26 cellular contexts compared by ENCODE assay signal in genomic region chr6:61675734-61676133, GRCh38.
A peak's percentile ranks its signal among the peaks of the same experiment; 100 is the strongest.
DNase-seq lines count a peak whose midpoint lies in the region; ATAC-seq, FAIRE-seq and TF ChIP-seq lines count a peak whose summit lies in the region.
"Had no signal": no experiment of that assay in that cellular context is flagged by ENCODE, and none has a peak within 500 bp of the region (broad histone marks: within the 10 kb centered on the region; RNA-seq: fewer than 3 reads in every experiment).

No MANE protein-coding gene starts in this region.

- H3K4me3 ChIP-seq in HepG2 (replicated peaks in 1 of 3; ENCODE audit: insufficient read depth in 1 of 3, low read depth in 2 of 3, low read length in 3 of 3) (no peak overlapping the region), right lobe of liver (no peak overlapping the region), K562 (no peak overlapping the region), endocrine pancreas (ENCODE audit: control insufficient read depth, insufficient read depth, low read length) (no peak overlapping the region)
- H3K4me3 ChIP-seq: BLaER1, GM12878 had no signal

- TF ChIP-seq EP300 in HepG2 (IDR thresholded peaks at IDR 0.05; ENCODE audit: low read depth in 2 of 2, low read length in 2 of 2) (no peak), HepG2 (CRISPR knock-in tag; IDR thresholded peaks at IDR 0.05; ENCODE audit: borderline replicate concordance) (no peak), K562 (IDR thresholded peaks at IDR 0.05; ENCODE audit: low read length) (no peak)

- no peak overlapping the region for H2AFZ ChIP-seq in HepG2 (ENCODE audit: low read length)
- H2AFZ ChIP-seq in K562 (ENCODE audit: low read depth, low read length) = no peak overlapping the region

- ATAC-seq in HepG2 (no peak), right lobe of liver (no peak), K562 (no peak), GM18519 (IDR thresholded peaks at IDR 0.05; ENCODE audit: low FRiP score, unreplicated experiment) (no peak)
- ATAC-seq: GM12878 had no signal

- H4K20me1 ChIP-seq in HepG2 (ENCODE audit: insufficient read depth, low read length) = no peaks in the 10 kb centered on the region
- no peaks in the 10 kb centered on the region for H4K20me1 ChIP-seq in K562 (replicated peaks; ENCODE audit: control insufficient read depth, insufficient read depth, low read length)
- H4K20me1 ChIP-seq: BLaER1 had no signal

- H3K4me1 ChIP-seq in HepG2 (ENCODE audit: insufficient read depth, low read length) = no peaks in the 10 kb centered on the region
- no peaks in the 10 kb centered on the region for H3K4me1 ChIP-seq in right lobe of liver
- H3K4me1 ChIP-seq in K562 (replicated peaks in 1 of 2; ENCODE audit: control insufficient read depth in 2 of 2, insufficient read depth in 2 of 2, low read length in 2 of 2) = no peaks in the 10 kb centered on the region
- no peaks in the 10 kb centered on the region for H3K4me1 ChIP-seq in endocrine pancreas (ENCODE audit: control insufficient read depth, insufficient read depth, low read length)
- H3K4me1 ChIP-seq: BE2C, BLaER1 had no signal

- BruUV-seq in HepG2 (replicated peaks; lab: Mats Ljungman, UMichigan) = no TSS peak
- no TSS peak for BruUV-seq in K562 (replicated peaks; lab: Mats Ljungman, UMichigan)

- no peak for DNase-seq in HepG2 (ENCODE audit: low spot score)
- no peak for DNase-seq in right lobe of liver
- no peak for DNase-seq in K562 (ENCODE audit: extremely low read depth in 1 of 4, low spot score in 3 of 4)
- DNase-seq in NOMO-1 treated with dmso at 0.1 percent for 144 hours (lab: John Stamatoyannopoulos, UW; ENCODE audit: unreplicated experiment) = no peak
- DNase-seq: ACHN; BE2C; C1 segment of cervical spinal cord; CD4-positive, alpha-beta memory T cell; CD4-positive, CD25-positive, alpha-beta regulatory T cell; CD8-positive, alpha-beta memory T cell; COR-L47; DMS 273 treated with DMSO at 0.1 percent for 48 hours; DMS153; DMS53; DMS79; DND-41; EL; GDM1 had no signal

- no peaks in the 10 kb centered on the region for H3K9me1 ChIP-seq in K562 (ENCODE audit: control insufficient read depth, insufficient read depth, low read length)

- H3K36me3 ChIP-seq in HepG2 (replicated peaks in 1 of 2; ENCODE audit: control insufficient read depth in 1 of 2, insufficient read depth in 2 of 2, low read length in 2 of 2) = no peaks in the 10 kb centered on the region
- no peaks in the 10 kb centered on the region for H3K36me3 ChIP-seq in right lobe of liver
- H3K36me3 ChIP-seq in K562 (ENCODE audit: control insufficient read depth, insufficient read depth, low read length) = no peaks in the 10 kb centered on the region
- no peaks in the 10 kb centered on the region for H3K36me3 ChIP-seq in endocrine pancreas (ENCODE audit: control insufficient read depth, insufficient read depth, low read length)
- H3K36me3 ChIP-seq: BE2C, BLaER1 had no signal

- FAIRE-seq in HepG2 (lab: Jason Lieb, UNC) (no peak), K562 (lab: Jason Lieb, UNC) (no peak)
- FAIRE-seq: GM12878, GM12892, GM18507, GM19239 had no signal

- WGBS in HepG2 (ENCODE audit: low lambda C conversion rate) = 6% methylated on average over 2 of the region's 2 CpGs
- WGBS in right lobe of liver (ENCODE audit: insufficient coverage, low coverage, low lambda C conversion rate, missing lambda C conversion rate) = 52% methylated on average over 2 of the region's 2 CpGs
- WGBS in K562 (ENCODE audit: insufficient coverage, low coverage, missing lambda C conversion rate) = 4% methylated on average over 2 of the region's 2 CpGs

- H3K27me3 ChIP-seq in HepG2 (ENCODE audit: control insufficient read depth in 1 of 2, insufficient read depth in 2 of 2, low read length in 2 of 2) (no peaks in the 10 kb centered on the region), right lobe of liver (no peaks in the 10 kb centered on the region), K562 (ENCODE audit: control insufficient read depth in 2 of 2, insufficient read depth in 2 of 2, low read length in 2 of 2) (no peaks in the 10 kb centered on the region), endocrine pancreas (ENCODE audit: control insufficient read depth, insufficient read depth, low read length) (no peaks in the 10 kb centered on the region)
- H3K27me3 ChIP-seq: BE2C, BLaER1 had no signal

- TF ChIP-seq CTCF in HepG2 (CRISPR knock-in tag; IDR thresholded peaks at IDR 0.05) (no peak), right lobe of liver (IDR thresholded peaks at IDR 0.05) (no peak), K562 (IDR thresholded peaks at IDR 0.05 in 2 of 3, conservative IDR thresholded peaks at IDR 0.05 in 1 of 3; ENCODE audit: insufficient read depth in 2 of 3, low read depth in 1 of 3, low read length in 3 of 3) (no peak)

- H3K27ac ChIP-seq in HepG2 (ENCODE audit: extremely low read length, insufficient read depth, low read length) (no peak overlapping the region), right lobe of liver (no peak overlapping the region), K562 (ENCODE audit: extremely low read depth, low read depth, low read length) (no peak overlapping the region)
- H3K27ac ChIP-seq: 22Rv1, BLaER1 had no signal

- H3K9ac ChIP-seq in HepG2 (ENCODE audit: insufficient read depth, low read depth, low read length) = no peak overlapping the region
- H3K9ac ChIP-seq in K562 (ENCODE audit: insufficient read depth in 1 of 2, low read depth in 2 of 2, low read length in 2 of 2) = no peak overlapping the region
- H3K9ac ChIP-seq in endocrine pancreas (ENCODE audit: control insufficient read depth, insufficient read depth, low read length) = peak overlapping the region; percentile 41
- H3K9ac ChIP-seq: BLaER1 had no signal

- CTCF ChIA-PET in HepG2 (lab: Yijun Ruan, JAX; ENCODE audit: low intra/inter-chr PET ratio, low total read pairs) = no interaction called here
- CTCF ChIA-PET in K562 (lab: Yijun Ruan, JAX; ENCODE audit: low intra/inter-chr PET ratio) = no interaction called here

- POLR2A ChIA-PET in HepG2 (lab: Yijun Ruan, JAX) = no interaction called here
- POLR2A ChIA-PET in K562 (lab: Yijun Ruan, JAX) = no interaction called here

- no peak for TF ChIP-seq RAD21 in HepG2 (CRISPR knock-in tag; IDR thresholded peaks at IDR 0.05)
- TF ChIP-seq RAD21 in K562 (CRISPR knock-in tag; conservative IDR thresholded peaks at IDR 0.05 in 1 of 2, IDR thresholded peaks at IDR 0.05 in 1 of 2) = no peak

- H3K4me2 ChIP-seq in HepG2 (ENCODE audit: low read depth, low read length) (no peak overlapping the region), K562 (ENCODE audit: insufficient read depth, low read length) (no peak overlapping the region)
- H3K4me2 ChIP-seq: BLaER1 had no signal

- intact Hi-C loops in HepG2 (cut with micrococcal nuclease; ENCODE audit: unreplicated experiment) (no loop called here), right lobe of liver (cut with DNase I) (no loop called here), K562 (cut with micrococcal nuclease) (no loop called here)

- in situ Hi-C loops in HepG2 (cut with HindIII; ENCODE audit: extremely low pct_ligation_motif_present, low pct_unique_long_range_greater_than_20kb) = no loop called here
- in situ Hi-C loops in K562 (cut with MboI) = no loop called here

- no peak for TF ChIP-seq POLR2A in HepG2 (IDR thresholded peaks at IDR 0.05; ENCODE audit: insufficient read depth in 1 of 2, low read depth in 2 of 2, low read length in 2 of 2)
- TF ChIP-seq POLR2A in right lobe of liver (IDR thresholded peaks at IDR 0.05) = no peak
- TF ChIP-seq POLR2A in K562 (conservative IDR thresholded peaks at IDR 0.05) = no peak

- H3K79me2 ChIP-seq in HepG2 (ENCODE audit: insufficient read depth, low read length) (no peaks in the 10 kb centered on the region), K562 (ENCODE audit: control insufficient read depth, insufficient read depth, low read length) (no peaks in the 10 kb centered on the region)

- peaks cover 59% of the 10 kb centered on the region for H3K9me3 ChIP-seq in HepG2 (ENCODE audit: low read length)
- no peaks in the 10 kb centered on the region for H3K9me3 ChIP-seq in right lobe of liver
- H3K9me3 ChIP-seq in K562 (replicated peaks; ENCODE audit: control insufficient read depth, insufficient read depth, low read depth, low read length) = no peaks in the 10 kb centered on the region
- no peaks in the 10 kb centered on the region for H3K9me3 ChIP-seq in endocrine pancreas (ENCODE audit: control insufficient read depth, low read length)
- H3K9me3 ChIP-seq: BE2C, BLaER1 had no signal

TF ChIP-seq in HepG2, 621 proteins besides CTCF, POLR2A, EP300 and RAD21:
- TF ChIP-seq EZH2 (conservative IDR thresholded peaks at IDR 0.05; ENCODE audit: low read depth, low read length) = no peak
- TF ChIP-seq MAFK (conservative IDR thresholded peaks at IDR 0.05 in 1 of 2, IDR thresholded peaks at IDR 0.05 in 1 of 2; ENCODE audit: low read length in 2 of 2) = peak in 1 of 2 experiments; percentile 74; a peak in 2 of 4 replicates
- TF ChIP-seq MAFF (IDR thresholded peaks at IDR 0.05; ENCODE audit: low read depth, low read length) = peak; percentile 54; the same call in 1 of the 2 replicates

TF ChIP-seq in K562, 482 proteins besides CTCF, POLR2A, EP300 and RAD21:
- TF ChIP-seq ZNF316 (IDR thresholded peaks at IDR 0.05) (peak; percentile 8; the same call in 1 of the 2 replicates), PHTF2 (CRISPR knock-in tag; IDR thresholded peaks at IDR 0.05) (no peak)

Comparison
In these comparisons a context has a peak if more than half of its experiments do, and no peak if none do; other contexts are left out.
1. Of the 241 proteins assayed by ChIP-seq in both HepG2 and K562: peak only in HepG2: MAFF; only in K562: none; in both: none; in neither: 239; mixed calls (peak in some experiments, not most) for 1.